Comparison of ENCODE assay signal across 8 cellular contexts in genomic region chr21:39386899-39387298, GRCh38. TPM values are rescaled to one million over a fixed set of nuclear protein-coding genes. Genes with fewer than 3 reads are reported as not detected.
DNase-seq lines count a peak whose midpoint lies in the region; ATAC-seq and TF ChIP-seq lines count a peak whose summit lies in the region.

No MANE protein-coding gene starts in this region.

- no peak overlapping the region for H3K9ac ChIP-seq in HUES48 (ENCODE audit: low read depth, low read length)

- H3K4me3 Mint-ChIP-seq in naive thymus-derived CD8-positive, alpha-beta T cell = peak overlapping the region; percentile 81 to 93 (median 88)

- H3K4me3 ChIP-seq in ACC112 (ENCODE audit: low read depth, low read length) = peak overlapping the region; percentile 77
- no peak overlapping the region for H3K4me3 ChIP-seq in HUES48 (ENCODE audit: low read depth, low read length)
- H3K4me3 ChIP-seq in ascending aorta = peak overlapping the region in 1 of 2 donors; percentile 61

- peak overlapping the region in 9 of 10 donors; percentile 72 to 96 (median 91) for H3K27ac Mint-ChIP-seq in naive thymus-derived CD8-positive, alpha-beta T cell

- H3K27me3 ChIP-seq in ACC112 (ENCODE audit: insufficient read depth, low read length) (no peaks in the 10 kb centered on the region), HUES48 (ENCODE audit: control insufficient read depth, insufficient read depth, low read length) (no peaks in the 10 kb centered on the region), ascending aorta (no peaks in the 10 kb centered on the region)

- peaks cover 19 to 45% (median 40%) of the 10 kb centered on the region in 4 donors for H3K4me1 Mint-ChIP-seq in naive thymus-derived CD8-positive, alpha-beta T cell

- peak overlapping the region; percentile 76 for H2AFZ ChIP-seq in ACC112 (ENCODE audit: low read length, unreplicated experiment)

- TF ChIP-seq CTCF in ascending aorta (IDR thresholded peaks at IDR 0.05) = no peak

- DNase-seq in ascending aorta (ENCODE audit: low spot score in 2 of 2) = no peak
- peak in 1 of 10 donors; percentile 4 for DNase-seq in naive thymus-derived CD8-positive, alpha-beta T cell
- DNase-seq in dermis blood vessel endothelial cell = no peak
- DNase-seq in cerebellar nuclear complex (lab: John Stamatoyannopoulos, UW) = no peak
- DNase-seq in ecto neural progenitor cell (ENCODE audit: low spot score) = no peak

- ATAC-seq in naive thymus-derived CD8-positive, alpha-beta T cell = no peak
- ATAC-seq in HG02642 (IDR thresholded peaks at IDR 0.05; ENCODE audit: poor library complexity, unreplicated experiment) = no peak

- no peaks in the 10 kb centered on the region for H3K9me3 Mint-ChIP-seq in naive thymus-derived CD8-positive, alpha-beta T cell

- H3K36me3 ChIP-seq in ACC112 (ENCODE audit: insufficient read depth, low read length) (no peaks in the 10 kb centered on the region), HUES48 (ENCODE audit: control insufficient read depth, insufficient read depth, low read length) (peaks cover 11% of the 10 kb centered on the region), ascending aorta (peaks cover 5 to 11% of the 10 kb centered on the region in 2 donors)

- peaks cover 0 to 17% (median 0%) of the 10 kb centered on the region in 3 donors for H3K36me3 Mint-ChIP-seq in naive thymus-derived CD8-positive, alpha-beta T cell

- intact Hi-C loops in ascending aorta (cut with DNase I) = loop anchor here (10.0 kb wide), 1 partner anchor 202 kb away; the partner anchor contains the start of gene PSMG1

- H3K27ac ChIP-seq in ACC112 (ENCODE audit: low read depth, low read length) (no peak overlapping the region; the same call in 1 of the 2 replicates), HUES48 (ENCODE audit: low read depth, low read length) (peak overlapping the region; percentile 46), ascending aorta (peak overlapping the region; percentile 43 to 61)

- no peaks in the 10 kb centered on the region for H3K27me3 Mint-ChIP-seq in naive thymus-derived CD8-positive, alpha-beta T cell

- H3K9me3 ChIP-seq in HUES48 (ENCODE audit: control insufficient read depth, insufficient read depth, low read length) = no peaks in the 10 kb centered on the region
- no peaks in the 10 kb centered on the region for H3K9me3 ChIP-seq in ascending aorta

- peaks cover 37% of the 10 kb centered on the region for H3K79me2 ChIP-seq in ACC112 (ENCODE audit: control insufficient read depth, insufficient read depth, low read length, unreplicated experiment)

- H3K4me1 ChIP-seq in ACC112 (ENCODE audit: control insufficient read depth, insufficient read depth, low read length, unreplicated experiment) = peaks cover 21% of the 10 kb centered on the region
- H3K4me1 ChIP-seq in HUES48 (ENCODE audit: control insufficient read depth, insufficient read depth, low read length) = peaks cover 6% of the 10 kb centered on the region
- peaks cover 4 to 33% of the 10 kb centered on the region in 2 donors for H3K4me1 ChIP-seq in ascending aorta

- POLR2A ChIA-PET in naive thymus-derived CD8-positive, alpha-beta T cell (lab: Charles Lee) = interaction anchor here (1.2 to 3.1 kb wide), 5 partner anchors 39 to 203 kb away, joined by 3 to 30 read pairs (median 7); partner anchors contain the start of genes BRWD1, HMGN1 and PSMG1

RNA-seq across cellular contexts. Expression of gene HMGN1, which starts 38.0 kb away (rescaled TPM):
- total RNA-seq in ascending aorta = 22.7 TPM
- total RNA-seq in naive thymus-derived CD8-positive, alpha-beta T cell = 100 to 1,000 TPM; 252 to 263 TPM
- polyA plus RNA-seq in naive thymus-derived CD8-positive, alpha-beta T cell = 100 to 1,000 TPM; 248 to 285 (median 249) TPM
- total RNA-seq in dermis blood vessel endothelial cell = 223 and 284 TPM in 2 replicates

RNA-seq across cellular contexts. Expression of gene LCA5L, which starts 58.7 kb away (rescaled TPM):
- total RNA-seq in ascending aorta (not detected), dermis blood vessel endothelial cell (0.70 and 1.7 TPM in 2 replicates)
- under 1 TPM; 0.23 to 0.77 TPM for total RNA-seq in naive thymus-derived CD8-positive, alpha-beta T cell
- polyA plus RNA-seq in naive thymus-derived CD8-positive, alpha-beta T cell = under 1 TPM in 1 of 3 donors, not detected in 2; 0.95 TPM
